Comparison of ENCODE assay signal across 1 cellular context in the genomic region with DNA sequence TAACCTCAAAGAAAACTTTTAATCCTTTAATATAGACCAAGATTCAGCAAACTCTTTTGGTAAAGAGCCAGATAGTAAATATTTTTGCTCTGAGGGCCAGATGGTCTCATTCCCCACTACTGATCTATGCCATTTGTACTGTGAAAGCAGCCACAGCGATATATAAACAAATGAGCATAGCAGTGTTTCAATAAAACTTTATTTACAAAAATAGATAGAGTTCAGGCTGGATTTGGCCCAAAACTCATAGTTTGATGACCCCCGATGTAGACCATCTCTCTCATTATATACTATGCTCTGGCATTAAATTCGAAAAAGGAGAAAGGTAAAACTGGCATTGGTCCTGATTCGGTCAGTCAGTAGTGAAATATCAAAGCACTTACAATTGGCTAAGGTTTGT.
TF ChIP-seq lines count a peak whose summit lies in the region.

No MANE protein-coding gene starts in this region.

TF ChIP-seq in K562, 482 proteins besides CTCF, POLR2A, EP300 and RAD21 (continued from another document):
- TF ChIP-seq, protein P1, sequence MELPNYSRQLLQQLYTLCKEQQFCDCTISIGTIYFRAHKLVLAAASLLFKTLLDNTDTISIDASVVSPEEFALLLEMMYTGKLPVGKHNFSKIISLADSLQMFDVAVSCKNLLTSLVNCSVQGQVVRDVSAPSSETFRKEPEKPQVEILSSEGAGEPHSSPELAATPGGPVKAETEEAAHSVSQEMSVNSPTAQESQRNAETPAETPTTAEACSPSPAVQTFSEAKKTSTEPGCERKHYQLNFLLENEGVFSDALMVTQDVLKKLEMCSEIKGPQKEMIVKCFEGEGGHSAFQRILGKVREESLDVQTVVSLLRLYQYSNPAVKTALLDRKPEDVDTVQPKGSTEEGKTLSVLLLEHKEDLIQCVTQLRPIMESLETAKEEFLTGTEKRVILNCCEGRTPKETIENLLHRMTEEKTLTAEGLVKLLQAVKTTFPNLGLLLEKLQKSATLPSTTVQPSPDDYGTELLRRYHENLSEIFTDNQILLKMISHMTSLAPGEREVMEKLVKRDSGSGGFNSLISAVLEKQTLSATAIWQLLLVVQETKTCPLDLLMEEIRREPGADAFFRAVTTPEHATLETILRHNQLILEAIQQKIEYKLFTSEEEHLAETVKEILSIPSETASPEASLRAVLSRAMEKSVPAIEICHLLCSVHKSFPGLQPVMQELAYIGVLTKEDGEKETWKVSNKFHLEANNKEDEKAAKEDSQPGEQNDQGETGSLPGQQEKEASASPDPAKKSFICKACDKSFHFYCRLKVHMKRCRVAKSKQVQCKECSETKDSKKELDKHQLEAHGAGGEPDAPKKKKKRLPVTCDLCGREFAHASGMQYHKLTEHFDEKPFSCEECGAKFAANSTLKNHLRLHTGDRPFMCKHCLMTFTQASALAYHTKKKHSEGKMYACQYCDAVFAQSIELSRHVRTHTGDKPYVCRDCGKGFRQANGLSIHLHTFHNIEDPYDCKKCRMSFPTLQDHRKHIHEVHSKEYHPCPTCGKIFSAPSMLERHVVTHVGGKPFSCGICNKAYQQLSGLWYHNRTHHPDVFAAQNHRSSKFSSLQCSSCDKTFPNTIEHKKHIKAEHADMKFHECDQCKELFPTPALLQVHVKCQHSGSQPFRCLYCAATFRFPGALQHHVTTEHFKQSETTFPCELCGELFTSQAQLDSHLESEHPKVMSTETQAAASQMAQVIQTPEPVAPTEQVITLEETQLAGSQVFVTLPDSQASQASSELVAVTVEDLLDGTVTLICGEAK (IDR thresholded peaks at IDR 0.05) = peak; percentile 86
- TF ChIP-seq, protein P1 (CRISPR knock-in tag; IDR thresholded peaks at IDR 0.05) = peak; percentile 62; the same call in 1 of the 2 replicates
- TF ChIP-seq, protein P2, sequence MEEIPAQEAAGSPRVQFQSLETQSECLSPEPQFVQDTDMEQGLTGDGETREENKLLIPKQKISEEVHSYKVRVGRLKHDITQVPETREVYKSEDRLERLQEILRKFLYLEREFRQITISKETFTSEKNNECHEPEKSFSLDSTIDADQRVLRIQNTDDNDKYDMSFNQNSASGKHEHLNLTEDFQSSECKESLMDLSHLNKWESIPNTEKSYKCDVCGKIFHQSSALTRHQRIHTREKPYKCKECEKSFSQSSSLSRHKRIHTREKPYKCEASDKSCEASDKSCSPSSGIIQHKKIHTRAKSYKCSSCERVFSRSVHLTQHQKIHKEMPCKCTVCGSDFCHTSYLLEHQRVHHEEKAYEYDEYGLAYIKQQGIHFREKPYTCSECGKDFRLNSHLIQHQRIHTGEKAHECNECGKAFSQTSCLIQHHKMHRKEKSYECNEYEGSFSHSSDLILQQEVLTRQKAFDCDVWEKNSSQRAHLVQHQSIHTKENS (CRISPR knock-in tag; IDR thresholded peaks at IDR 0.05) = no peak
- TF ChIP-seq SRSF1 (IDR thresholded peaks at IDR 0.05; ENCODE audit: low read depth, low read length) = no peak
